In genomic region chr16:12062343-12063003, GRCh38 we compare ENCODE assay signal across 10 cellular contexts.
DNase-seq lines count a peak whose midpoint lies in the region; ATAC-seq, FAIRE-seq and TF ChIP-seq lines count a peak whose summit lies in the region.
"Had no signal": no experiment of that assay in that cellular context is flagged by ENCODE, and none has a peak within 500 bp of the region (broad histone marks: within the 10 kb centered on the region; RNA-seq: fewer than 3 reads in every experiment).

No MANE protein-coding gene starts in this region.

- H3K4me2 ChIP-seq in A549 (no peak overlapping the region), KMS-11 (no peak overlapping the region; the same call in 1 of the 2 replicates), mesendoderm (ENCODE audit: low read length) (no peak overlapping the region)

- H3K79me2 ChIP-seq in KMS-11 (ENCODE audit: insufficient read depth, low read depth) (no peaks in the 10 kb centered on the region), mesendoderm (ENCODE audit: control insufficient read depth, insufficient read depth, low read length) (no peaks in the 10 kb centered on the region)

- no peak overlapping the region for H2AK5ac ChIP-seq in mesendoderm (ENCODE audit: low read length)

- H3K27ac ChIP-seq in A549 (no peak overlapping the region), KMS-11 (peak overlapping the region; percentile 26; the same call in 1 of the 2 replicates), mesendoderm (ENCODE audit: low read depth, low read length) (no peak overlapping the region), dorsolateral prefrontal cortex (peak overlapping the region in 14 of 59 donors; percentile 1 to 62 (median 22))

- POLR2A ChIA-PET in A549 (lab: Yijun Ruan, JAX) (interaction anchor here (1.8 kb wide), 1 partner anchor 86 kb away, joined by 5 read pairs; the partner anchor contains the start of gene SNX29), T-cell (lab: Charles Lee) (no interaction called here)

- H2AFZ ChIP-seq in KMS-11 (ENCODE audit: low read depth) = no peak overlapping the region

- no peak for DNase-seq in A549 (ENCODE audit: low read depth in 1 of 2, low spot score in 1 of 2)
- peak; percentile 22 for DNase-seq in mesendoderm
- no peak for DNase-seq in KG1 (lab: John Stamatoyannopoulos, UW)
- no peak for DNase-seq in dorsolateral prefrontal cortex
- DNase-seq in NCI-H1417 treated with DMSO at 0.1 percent for 48 hours (lab: John Stamatoyannopoulos, UW) = no peak
- DNase-seq in T-cell = no peak
- DNase-seq: activated CD4-positive, alpha-beta T cell treated with anti-CD3 and anti-CD28 coated beads, Interleukin-2, amount 10 ng/mL, durations not matched to agents 24 days and 14 days; COR-L47 had no signal

- no peak overlapping the region for H4K5ac ChIP-seq in mesendoderm (ENCODE audit: low read length)

- no peaks in the 10 kb centered on the region for H3K4me1 ChIP-seq in A549
- H3K4me1 ChIP-seq in KMS-11 (ENCODE audit: low read depth, poor library complexity, severe bottlenecking) = peaks cover 27% of the 10 kb centered on the region
- H3K4me1 ChIP-seq in mesendoderm (ENCODE audit: control insufficient read depth, low read depth, low read length) = no peaks in the 10 kb centered on the region

- no peak overlapping the region for H3K4ac ChIP-seq in mesendoderm (ENCODE audit: low read depth, low read length)

- H2BK5ac ChIP-seq in mesendoderm (ENCODE audit: low read length) = no peak overlapping the region

- no peak for TF ChIP-seq CTCF in A549 (IDR thresholded peaks at IDR 0.05)
- no peak for TF ChIP-seq CTCF in KMS-11 (conservative IDR thresholded peaks at IDR 0.05; ENCODE audit: low read depth, low read length)
- no peak for TF ChIP-seq CTCF in dorsolateral prefrontal cortex (IDR thresholded peaks at IDR 0.05 in 54 of 56, conservative IDR thresholded peaks at IDR 0.05 in 2 of 56; ENCODE audit: low read depth in 1 of 56, partially characterized antibody in 56 of 56)

- H3K4me3 ChIP-seq in A549 (no peak overlapping the region), KMS-11 (IDR thresholded peaks at IDR 0.05; ENCODE audit: insufficient read depth, low read depth, low read length) (no peak overlapping the region), mesendoderm (ENCODE audit: low read length) (no peak overlapping the region), dorsolateral prefrontal cortex (no peak overlapping the region)

- H2BK120ac ChIP-seq in mesendoderm (ENCODE audit: low read depth, low read length) = no peak overlapping the region

- no peaks in the 10 kb centered on the region for H3K36me3 ChIP-seq in KMS-11 (ENCODE audit: insufficient read depth)
- H3K36me3 ChIP-seq in mesendoderm (ENCODE audit: control insufficient read depth, insufficient read depth, low read length) = no peaks in the 10 kb centered on the region

- H3K9me3 ChIP-seq in A549 = no peaks in the 10 kb centered on the region

- no peaks in the 10 kb centered on the region for H3K79me1 ChIP-seq in mesendoderm (ENCODE audit: low read length)

- no peaks in the 10 kb centered on the region for H4K20me1 ChIP-seq in KMS-11 (ENCODE audit: insufficient read depth)

- CTCF ChIA-PET in A549 (lab: Yijun Ruan, JAX) (interaction anchor here (0.8 to 1.9 kb wide), 4 partner anchors 33 to 167 kb away, joined by 3 to 7 read pairs (median 4); no protein-coding TSS in a partner anchor), T-cell (lab: Charles Lee) (interaction anchor here in 1 of 2 donors (0.6 to 1.4 kb wide), 3 partner anchors 9 to 42 kb away, joined by 3 to 4 read pairs (median 3); no protein-coding TSS in a partner anchor)

- no peak for TF ChIP-seq EP300 in A549 (IDR thresholded peaks at IDR 0.05)

- no peak overlapping the region for H3K56ac ChIP-seq in mesendoderm (ENCODE audit: low read length)

- peak overlapping the region; percentile 30 for H3K4me3 Mint-ChIP-seq in dendritic cell treated with granulocyte-macrophage colony-stimulating factor and Interleukin-4, amounts not matched to agents 40 ng/mL and 50 ng/mL, for 4 days
- no peak overlapping the region for H3K4me3 Mint-ChIP-seq in T-cell
- H3K4me3 Mint-ChIP-seq: activated CD4-positive, alpha-beta T cell treated with anti-CD3 and anti-CD28 coated beads, Interleukin-2, amount 10 ng/mL, durations not matched to agents 24 days and 14 days had no signal

- intact Hi-C loops in dendritic cell treated with granulocyte-macrophage colony-stimulating factor and Interleukin-4, amounts not matched to agents 40 ng/mL and 50 ng/mL, for 4 days (cut with micrococcal nuclease) = loop anchor here (2.0 kb wide), 2 partner anchors 52 to 86 kb away; partner anchors contain the start of gene SNX29
- intact Hi-C loops in dorsolateral prefrontal cortex (cut with DNase I) = loop anchor here in 1 of 2 donors (10.0 kb wide), 1 partner anchor 88 kb away; the partner anchor contains the start of gene SNX29

- H3K27me3 Mint-ChIP-seq in dendritic cell treated with granulocyte-macrophage colony-stimulating factor and Interleukin-4, amounts not matched to agents 40 ng/mL and 50 ng/mL, for 4 days = no peaks in the 10 kb centered on the region
- no peaks in the 10 kb centered on the region for H3K27me3 Mint-ChIP-seq in T-cell
- H3K27me3 Mint-ChIP-seq: activated CD4-positive, alpha-beta T cell treated with anti-CD3 and anti-CD28 coated beads, Interleukin-2, amount 10 ng/mL, durations not matched to agents 24 days and 14 days had no signal

- WGBS in A549 (ENCODE audit: missing lambda C conversion rate) = 79% methylated on average over 10 of the region's 10 CpGs
- WGBS in mesendoderm (ENCODE audit: extremely low coverage, insufficient coverage, low lambda C conversion rate) = no CpG with 5 or more reads among the region's 10 CpGs

- no peaks in the 10 kb centered on the region for H3K9me3 Mint-ChIP-seq in dendritic cell treated with granulocyte-macrophage colony-stimulating factor and Interleukin-4, amounts not matched to agents 40 ng/mL and 50 ng/mL, for 4 days
- no peaks in the 10 kb centered on the region for H3K9me3 Mint-ChIP-seq in T-cell
- H3K9me3 Mint-ChIP-seq: activated CD4-positive, alpha-beta T cell treated with anti-CD3 and anti-CD28 coated beads, Interleukin-2, amount 10 ng/mL, durations not matched to agents 24 days and 14 days had no signal

- H3K4me1 Mint-ChIP-seq in dendritic cell treated with granulocyte-macrophage colony-stimulating factor and Interleukin-4, amounts not matched to agents 40 ng/mL and 50 ng/mL, for 4 days (ENCODE audit: low read depth) = peaks cover 70% of the 10 kb centered on the region
- peaks cover 12 to 19% (median 15%) of the 10 kb centered on the region in 3 donors for H3K4me1 Mint-ChIP-seq in T-cell

- TF ChIP-seq POLR2A in A549 (IDR thresholded peaks at IDR 0.05; ENCODE audit: low read length) = no peak

- ATAC-seq in A549 = no peak
- no peak for ATAC-seq in T-cell (replicated peaks in 1 of 4)

- no peak for FAIRE-seq in A549 (lab: Jason Lieb, UNC)

- H3K36me3 Mint-ChIP-seq in dendritic cell treated with granulocyte-macrophage colony-stimulating factor and Interleukin-4, amounts not matched to agents 40 ng/mL and 50 ng/mL, for 4 days (ENCODE audit: low read depth) = peaks cover 86% of the 10 kb centered on the region
- H3K36me3 Mint-ChIP-seq in T-cell = no peaks in the 10 kb centered on the region

- no peaks in the 10 kb centered on the region for H3K27me3 ChIP-seq in KMS-11 (ENCODE audit: insufficient read depth, low read depth)
- no peaks in the 10 kb centered on the region for H3K27me3 ChIP-seq in mesendoderm (ENCODE audit: insufficient read depth, low read length, poor library complexity)
- H3K27me3 ChIP-seq in dorsolateral prefrontal cortex = no peaks in the 10 kb centered on the region

- peak overlapping the region; percentile 85 for H3K27ac Mint-ChIP-seq in dendritic cell treated with granulocyte-macrophage colony-stimulating factor and Interleukin-4, amounts not matched to agents 40 ng/mL and 50 ng/mL, for 4 days
- no peak overlapping the region for H3K27ac Mint-ChIP-seq in T-cell
- H3K27ac Mint-ChIP-seq: activated CD4-positive, alpha-beta T cell treated with anti-CD3 and anti-CD28 coated beads, Interleukin-2, amount 10 ng/mL, durations not matched to agents 24 days and 14 days had no signal

- TF ChIP-seq RAD21 in A549 (conservative IDR thresholded peaks at IDR 0.05 in 1 of 2, IDR thresholded peaks at IDR 0.05 in 1 of 2) = no peak

- H3K18ac ChIP-seq in mesendoderm (ENCODE audit: low read length) = no peak overlapping the region

- H3K9ac ChIP-seq in KMS-11 (no peak overlapping the region), mesendoderm (ENCODE audit: low read length) (no peak overlapping the region)

- H4K8ac ChIP-seq in mesendoderm (ENCODE audit: low read depth, low read length) = no peak overlapping the region

- H2BK15ac ChIP-seq in mesendoderm (replicated peaks; ENCODE audit: low read depth) = no peak overlapping the region

- H3K23ac ChIP-seq in mesendoderm (ENCODE audit: low read length) = no peak overlapping the region

TF ChIP-seq in A549, 52 proteins besides CTCF, POLR2A, EP300 and RAD21:
- TF ChIP-seq KDM5A (IDR thresholded peaks at IDR 0.05) (no peak), TFCP2L1 (CRISPR knock-in tag; IDR thresholded peaks at IDR 0.05) (no peak), ESRRA (IDR thresholded peaks at IDR 0.05; ENCODE audit: borderline replicate concordance, low read length) (no peak), MAFK (IDR thresholded peaks at IDR 0.05; ENCODE audit: partially characterized antibody) (no peak), ZC3H11A (IDR thresholded peaks at IDR 0.05) (peak; percentile 95), NFE2L2 (conservative IDR thresholded peaks at IDR 0.05; ENCODE audit: low read length) (no peak)
